In the genomic region with DNA sequence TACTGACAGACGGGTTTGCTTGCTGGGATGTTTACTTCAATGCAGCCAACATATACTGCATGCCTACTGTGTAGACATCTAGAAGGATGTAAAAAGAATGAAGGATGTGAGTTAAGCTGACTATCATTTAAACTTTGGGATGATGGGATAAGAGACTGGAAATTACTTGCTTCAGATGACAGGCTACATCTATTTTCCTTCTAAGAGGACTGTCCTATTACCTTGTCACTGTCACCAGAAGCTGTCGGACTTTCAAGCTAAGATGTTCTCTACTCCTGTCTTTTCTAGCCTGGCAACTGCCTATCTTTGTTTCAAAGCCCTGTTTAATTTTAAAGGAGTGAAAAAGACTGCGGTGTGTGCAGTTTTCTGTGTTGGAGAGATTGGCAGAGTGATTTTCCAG, we compare ENCODE assay signal across 27 cellular contexts.
"Had no signal": no experiment of that assay in that cellular context is flagged by ENCODE, and none has a peak within 500 bp of the region (broad histone marks: within the 10 kb centered on the region; RNA-seq: fewer than 3 reads in every experiment).

No MANE protein-coding gene starts in this region.

- H3K27ac ChIP-seq: colonic mucosa, coronary artery, dorsolateral prefrontal cortex, epithelial cell of prostate, esophagus muscularis mucosa, esophagus squamous epithelium, foreskin keratinocyte, gastrocnemius medialis, gastroesophageal sphincter, heart left ventricle, heart right ventricle had no signal

- H3K4me3 ChIP-seq: colonic mucosa, coronary artery, dorsolateral prefrontal cortex, esophagus muscularis mucosa, esophagus squamous epithelium, gastrocnemius medialis, gastroesophageal sphincter, heart left ventricle, heart right ventricle had no signal

- H3K4me1 Mint-ChIP-seq: endodermal cell had no signal

- FAIRE-seq: colon, endometrium, endothelial cell of umbilical vein, frontal cortex had no signal

- H3K36me3 ChIP-seq: colonic mucosa, esophagus muscularis mucosa, esophagus squamous epithelium, gastrocnemius medialis, gastroesophageal sphincter, heart left ventricle, heart right ventricle had no signal

- H3K4me3 Mint-ChIP-seq: dendritic cell treated with granulocyte-macrophage colony-stimulating factor and Interleukin-4, amounts not matched to agents 40 ng/mL and 50 ng/mL, for 4 days; effector memory CD8-positive, alpha-beta T cell; endodermal cell had no signal

- H3K27ac Mint-ChIP-seq: dendritic cell treated with granulocyte-macrophage colony-stimulating factor and Interleukin-4, amounts not matched to agents 40 ng/mL and 50 ng/mL, for 4 days; effector memory CD8-positive, alpha-beta T cell; endodermal cell had no signal

- H3K4me1 ChIP-seq: colonic mucosa, esophagus squamous epithelium, foreskin keratinocyte had no signal

- H3K9me3 ChIP-seq: colonic mucosa, esophagus squamous epithelium, gastrocnemius medialis had no signal

- H3K27me3 Mint-ChIP-seq: dendritic cell treated with granulocyte-macrophage colony-stimulating factor and Interleukin-4, amounts not matched to agents 40 ng/mL and 50 ng/mL, for 4 days; effector memory CD8-positive, alpha-beta T cell had no signal

- H3K27me3 ChIP-seq: colonic mucosa, dorsolateral prefrontal cortex, esophagus muscularis mucosa, esophagus squamous epithelium, foreskin keratinocyte, gastrocnemius medialis, gastroesophageal sphincter, heart left ventricle, heart right ventricle had no signal

- DNase-seq: colonic mucosa; cortex of kidney; dermis blood vessel endothelial cell; dorsolateral prefrontal cortex; effector CD4-positive, alpha-beta T cell; effector CD8-positive, alpha-beta T cell; effector memory CD4-positive, alpha-beta T cell; effector memory CD8-positive, alpha-beta T cell; endodermal cell; erythroblast; esophagus squamous epithelium; foreskin keratinocyte; foreskin melanocyte; gastrocnemius medialis; glutamatergic neuron; head of caudate nucleus; heart left ventricle; heart right ventricle had no signal
